In the genomic region with DNA sequence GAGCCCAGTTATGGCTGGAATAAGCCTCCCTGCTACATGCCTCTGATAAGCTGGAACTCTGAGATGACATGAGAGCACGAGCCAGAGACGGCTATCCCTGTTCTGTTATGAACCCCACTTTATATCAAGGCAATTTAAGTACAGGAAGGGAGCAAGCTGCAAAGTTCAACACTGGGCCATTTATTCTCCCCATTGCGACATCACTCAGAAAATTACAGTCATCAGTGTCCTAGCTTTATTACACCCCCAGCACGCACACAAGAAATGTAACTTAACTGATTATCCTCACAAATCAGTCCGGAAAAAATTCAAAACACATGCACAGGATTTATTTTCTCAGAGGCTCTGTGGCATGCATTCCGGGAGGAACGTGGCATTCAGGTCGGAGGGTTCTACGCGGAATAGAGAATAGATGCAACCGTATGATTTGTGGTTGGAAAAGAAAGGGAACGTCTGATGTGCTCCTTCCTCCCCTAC, we compare ENCODE assay signal across 8 cellular contexts.
DNase-seq lines count a peak whose midpoint lies in the region; ATAC-seq, FAIRE-seq and TF ChIP-seq lines count a peak whose summit lies in the region.

No MANE protein-coding gene starts in this region.

- FAIRE-seq in kidney (lab: Jason Lieb, UNC): no peak

- peak overlapping the region; percentile 96 for H3K4me3 Mint-ChIP-seq in stimulated activated naive CD8-positive, alpha-beta T cell treated with anti-CD3 and anti-CD28 coated beads, Interleukin-15, Interleukin-2, amounts not matched to agents 100 ng/mL and 50 ng/mL, for 24 hours
- peak overlapping the region; percentile 97 for H3K4me3 Mint-ChIP-seq in activated naive CD8-positive, alpha-beta T cell treated with anti-CD3 and anti-CD28 coated beads, Interleukin-2, amount 50 U/mL, for 24 hours

- H3K36me3 ChIP-seq in kidney (ENCODE audit: control insufficient read depth in 1 of 2, insufficient read depth in 2 of 2, low read length in 2 of 2): peaks cover 0 to 10% of the 10 kb centered on the region in 2 donors
- H3K36me3 ChIP-seq in thymus (ENCODE audit: control insufficient read depth, insufficient read depth): peaks cover 4% of the 10 kb centered on the region

- H3K27ac ChIP-seq in kidney (ENCODE audit: low read depth in 2 of 2, low read length in 2 of 2) (peak overlapping the region; percentile 53 to 80), thymus (ENCODE audit: low read depth) (peak overlapping the region; percentile 86)

- peak overlapping the region; percentile 62 to 77 for H3K4me3 ChIP-seq in kidney (ENCODE audit: low read length in 2 of 2)
- H3K4me3 ChIP-seq in thymus (ENCODE audit: low read length): peak overlapping the region; percentile 65

- H3K4me1 ChIP-seq in kidney (ENCODE audit: control insufficient read depth in 1 of 2, insufficient read depth in 1 of 2, low read depth in 1 of 2, low read length in 2 of 2) (peaks cover 0 to 4% of the 10 kb centered on the region in 2 donors), thymus (ENCODE audit: control insufficient read depth, insufficient read depth, low read length) (peaks cover 16% of the 10 kb centered on the region)

- 30% methylated on average over 12 of the region's 12 CpGs for WGBS in thymus

- H3K36me3 Mint-ChIP-seq in stimulated activated naive CD8-positive, alpha-beta T cell treated with anti-CD3 and anti-CD28 coated beads, Interleukin-15, Interleukin-2, amounts not matched to agents 100 ng/mL and 50 ng/mL, for 24 hours (ENCODE audit: low read depth): peaks cover 19% of the 10 kb centered on the region
- H3K36me3 Mint-ChIP-seq in activated naive CD8-positive, alpha-beta T cell treated with anti-CD3 and anti-CD28 coated beads, Interleukin-2, amount 50 U/mL, for 24 hours (ENCODE audit: low read depth): peaks cover 17% of the 10 kb centered on the region

- intact Hi-C loops in kidney (cut with DNase I): loop anchor here (10.0 kb wide), 2 partner anchors 467 to 647 kb away; no protein-coding TSS in a partner anchor

- H3K27me3 ChIP-seq in thymus (ENCODE audit: control insufficient read depth, insufficient read depth): peaks cover 14% of the 10 kb centered on the region

- no peaks in the 10 kb centered on the region for H3K9me3 Mint-ChIP-seq in stimulated activated naive CD8-positive, alpha-beta T cell treated with anti-CD3 and anti-CD28 coated beads, Interleukin-15, Interleukin-2, amounts not matched to agents 100 ng/mL and 50 ng/mL, for 24 hours
- H3K9me3 Mint-ChIP-seq in activated naive CD8-positive, alpha-beta T cell treated with anti-CD3 and anti-CD28 coated beads, Interleukin-2, amount 50 U/mL, for 24 hours: no peaks in the 10 kb centered on the region

- H3K9ac ChIP-seq in kidney (ENCODE audit: low read length in 2 of 2): peak overlapping the region; percentile 43 to 57

- no peak for ATAC-seq in stimulated activated naive CD8-positive, alpha-beta T cell treated with anti-CD3 and anti-CD28 coated beads, Interleukin-15, Interleukin-2, amounts not matched to agents 100 U/mL and 50 U/mL, for 24 hours
- no peak for ATAC-seq in activated naive CD8-positive, alpha-beta T cell treated with anti-CD3 and anti-CD28 coated beads, Interleukin-2, amount 50 U/mL, for 24 hours
- no peak for ATAC-seq in HG02588 (IDR thresholded peaks at IDR 0.05; ENCODE audit: unreplicated experiment)

- H3K27ac Mint-ChIP-seq in stimulated activated naive CD8-positive, alpha-beta T cell treated with anti-CD3 and anti-CD28 coated beads, Interleukin-15, Interleukin-2, amounts not matched to agents 100 ng/mL and 50 ng/mL, for 24 hours: peak overlapping the region; percentile 90
- peak overlapping the region; percentile 93 for H3K27ac Mint-ChIP-seq in activated naive CD8-positive, alpha-beta T cell treated with anti-CD3 and anti-CD28 coated beads, Interleukin-2, amount 50 U/mL, for 24 hours

- no peak for DNase-seq in stimulated activated naive CD8-positive, alpha-beta T cell treated with anti-CD3 and anti-CD28 coated beads, Interleukin-15, Interleukin-2, amounts not matched to agents 100 U/mL and 50 U/mL, for 24 hours
- DNase-seq in activated naive CD8-positive, alpha-beta T cell treated with anti-CD3 and anti-CD28 coated beads, Interleukin-2, amount 50 U/mL, for 24 hours: no peak
- DNase-seq in kidney: no peak
- DNase-seq in globus pallidus (ENCODE audit: low spot score): no peak
- DNase-seq in activated CD4-positive, alpha-beta T cell treated with anti-CD3 and anti-CD28 coated beads for 48 hours: no peak

- peaks cover 46% of the 10 kb centered on the region for H3K4me1 Mint-ChIP-seq in stimulated activated naive CD8-positive, alpha-beta T cell treated with anti-CD3 and anti-CD28 coated beads, Interleukin-15, Interleukin-2, amounts not matched to agents 100 ng/mL and 50 ng/mL, for 24 hours (ENCODE audit: low read depth)
- H3K4me1 Mint-ChIP-seq in activated naive CD8-positive, alpha-beta T cell treated with anti-CD3 and anti-CD28 coated beads, Interleukin-2, amount 50 U/mL, for 24 hours: peaks cover 40% of the 10 kb centered on the region

- H3K9me3 ChIP-seq in kidney (ENCODE audit: control insufficient read depth in 1 of 2, low read length in 2 of 2): no peaks in the 10 kb centered on the region
- H3K9me3 ChIP-seq in thymus (ENCODE audit: control insufficient read depth): no peaks in the 10 kb centered on the region

- TF ChIP-seq CTCF in kidney (IDR thresholded peaks at IDR 0.05; ENCODE audit: borderline replicate concordance, extremely low read depth, insufficient read depth): no peak

- H3K27me3 Mint-ChIP-seq in stimulated activated naive CD8-positive, alpha-beta T cell treated with anti-CD3 and anti-CD28 coated beads, Interleukin-15, Interleukin-2, amounts not matched to agents 100 ng/mL and 50 ng/mL, for 24 hours: no peaks in the 10 kb centered on the region
- H3K27me3 Mint-ChIP-seq in activated naive CD8-positive, alpha-beta T cell treated with anti-CD3 and anti-CD28 coated beads, Interleukin-2, amount 50 U/mL, for 24 hours: no peaks in the 10 kb centered on the region
